ENCODE assay signal across 11 cellular contexts in genomic region chr13:50543767-50544166, GRCh38.
DNase-seq lines count a peak whose midpoint lies in the region; ATAC-seq and TF ChIP-seq lines count a peak whose summit lies in the region.
"Had no signal": no experiment of that assay in that cellular context is flagged by ENCODE, and none has a peak within 500 bp of the region (broad histone marks: within the 10 kb centered on the region; RNA-seq: fewer than 3 reads in every experiment).

No MANE protein-coding gene starts in this region.

- no peak overlapping the region for H2AFZ ChIP-seq in PC-9

- CTCF ChIA-PET in PC-9 (lab: Charles Lee), result no interaction called here

- TF ChIP-seq CTCF in epithelial cell of esophagus (IDR thresholded peaks at IDR 0.05; ENCODE audit: insufficient read depth, low read depth, low read length, missing control alignments) (no peak), PC-9 (conservative IDR thresholded peaks at IDR 0.05) (no peak)

- H3K9me3 ChIP-seq in MG63 (peaks cover 3% of the 10 kb centered on the region), PC-9 (ENCODE audit: insufficient read depth, low read depth) (no peaks in the 10 kb centered on the region)

- H3K4me2 ChIP-seq in PC-9, result no peak overlapping the region

- peak; percentile 36 for DNase-seq in Ammon's horn (ENCODE audit: low spot score)
- DNase-seq in MG63, result peak; percentile 77
- peak; percentile 62 for DNase-seq in epithelial cell of esophagus (ENCODE audit: low read depth)
- peak; percentile 68 for DNase-seq in non-pigmented ciliary epithelial cell (ENCODE audit: low read depth)
- DNase-seq in PC-9, result no peak
- DNase-seq in H7, result no peak
- DNase-seq: activated T-cell treated with anti-CD3 and anti-CD28 coated beads, Interleukin-2, amount 50 U/mL, for 4 hours; Calu3 had no signal

- H3K36me3 ChIP-seq in MG63 (no peaks in the 10 kb centered on the region), PC-9 (ENCODE audit: low read depth) (no peaks in the 10 kb centered on the region), H7 (replicated peaks; ENCODE audit: control insufficient read depth, insufficient read depth, low read length) (no peaks in the 10 kb centered on the region)

- no peaks in the 10 kb centered on the region for H3K9me2 ChIP-seq in PC-9 (ENCODE audit: insufficient read depth)

- POLR2A ChIA-PET in PC-9 (lab: Charles Lee; ENCODE audit: unreplicated experiment), result no interaction called here

- H3K4me3 ChIP-seq in MG63 (no peak overlapping the region), epithelial cell of esophagus (ENCODE audit: low read length) (no peak overlapping the region), PC-9 (no peak overlapping the region), H7 (ENCODE audit: insufficient read depth, low read depth, low read length) (no peak overlapping the region)

- no peaks in the 10 kb centered on the region for H3K79me2 ChIP-seq in PC-9 (ENCODE audit: low read depth)

- intact Hi-C loops in PC-9 (cut with micrococcal nuclease; ENCODE audit: unreplicated experiment), result no loop called here

- H3K27ac ChIP-seq in PC-9, result no peak overlapping the region

- H3K27me3 ChIP-seq in MG63 (no peaks in the 10 kb centered on the region), PC-9 (ENCODE audit: insufficient read depth, low read depth) (no peaks in the 10 kb centered on the region), H7 (ENCODE audit: control insufficient read depth, insufficient read depth, low read length) (no peaks in the 10 kb centered on the region)

- no peaks in the 10 kb centered on the region for H3K4me1 ChIP-seq in PC-9 (replicated peaks; ENCODE audit: insufficient read depth)

- ATAC-seq in GM18907 (IDR thresholded peaks at IDR 0.05; ENCODE audit: unreplicated experiment), result no peak
- ATAC-seq in esophagus mucosa, result no peak
- ATAC-seq: activated T-cell treated with anti-CD3 and anti-CD28 coated beads, Interleukin-2, amount 50 U/mL, for 4 hours; Panc1 had no signal

- H3F3A ChIP-seq in PC-9 (ENCODE audit: insufficient read depth, low read depth), result no peaks in the 10 kb centered on the region

- no peaks in the 10 kb centered on the region for H4K20me1 ChIP-seq in PC-9 (ENCODE audit: insufficient read depth)

- no TSS peak for BruUV-seq in PC-9 (replicated peaks; lab: Mats Ljungman, UMichigan)

Comparison
In these comparisons a context has a peak if more than half of its experiments do, and no peak if none do; other contexts are left out.
1. DNase-seq: peak in Ammon's horn (single experiment), MG63 (single experiment), epithelial cell of esophagus (single experiment) and non-pigmented ciliary epithelial cell (single experiment); none in PC-9 (0 of 2) and H7 (single experiment).